ENCODE assay signal across 11 cellular contexts in genomic region chr1:226640737-226641136, GRCh38.
DNase-seq lines count a peak whose midpoint lies in the region; ATAC-seq and TF ChIP-seq lines count a peak whose summit lies in the region.
"Had no signal": no experiment of that assay in that cellular context is flagged by ENCODE, and none has a peak within 500 bp of the region (broad histone marks: within the 10 kb centered on the region; RNA-seq: fewer than 3 reads in every experiment).

No MANE protein-coding gene starts in this region.

- peaks cover 49% of the 10 kb centered on the region for H3K4me1 Mint-ChIP-seq in stimulated activated effector memory CD8-positive, alpha-beta T cell treated with anti-CD3 and anti-CD28 coated beads, Interleukin-12 subunit alpha, Interleukin-12 subunit beta, amount 100 ng/mL, for 72 hours

- H3K27ac ChIP-seq in OCI-LY3 (ENCODE audit: low read length) (no peak overlapping the region), lower lobe of right lung (no peak overlapping the region)
- H3K27ac ChIP-seq: cardiac muscle cell had no signal

- H3K4me2 ChIP-seq in OCI-LY3 (ENCODE audit: low read length), result peak overlapping the region; percentile 74

- H3K9me3 Mint-ChIP-seq in stimulated activated effector memory CD8-positive, alpha-beta T cell treated with anti-CD3 and anti-CD28 coated beads, Interleukin-12 subunit alpha, Interleukin-12 subunit beta, amount 100 ng/mL, for 72 hours, result no peaks in the 10 kb centered on the region
- H3K9me3 Mint-ChIP-seq: activated naive CD4-positive, alpha-beta T cell treated with anti-CD3 and anti-CD28 coated beads for 36 hours had no signal

- TF ChIP-seq CTCF in OCI-LY3 (IDR thresholded peaks at IDR 0.05; ENCODE audit: low read depth, low read length), result no peak
- TF ChIP-seq CTCF in lower lobe of right lung (IDR thresholded peaks at IDR 0.05), result no peak

- H3K9me3 ChIP-seq in OCI-LY3 (ENCODE audit: insufficient read depth, low read length) (no peaks in the 10 kb centered on the region), lower lobe of right lung (no peaks in the 10 kb centered on the region)

- peaks cover 84% of the 10 kb centered on the region for H3K36me3 Mint-ChIP-seq in stimulated activated effector memory CD8-positive, alpha-beta T cell treated with anti-CD3 and anti-CD28 coated beads, Interleukin-12 subunit alpha, Interleukin-12 subunit beta, amount 100 ng/mL, for 72 hours

- ATAC-seq in lower lobe of right lung (no peak), GM21390 (IDR thresholded peaks at IDR 0.05; ENCODE audit: unreplicated experiment) (no peak)
- ATAC-seq in stimulated activated effector memory CD8-positive, alpha-beta T cell treated with anti-CD3 and anti-CD28 coated beads, Interleukin-12 subunit alpha, Interleukin-12 subunit beta, amount 100 ng/mL, for 72 hours, result no peak

- no peaks in the 10 kb centered on the region for H3K79me2 ChIP-seq in OCI-LY3 (ENCODE audit: low read length)

- intact Hi-C loops in lower lobe of right lung (cut with DNase I), result no loop called here

- H3K36me3 ChIP-seq in OCI-LY3 (replicated peaks; ENCODE audit: low read depth, low read length), result peaks cover 3% of the 10 kb centered on the region
- H3K36me3 ChIP-seq in lower lobe of right lung, result peaks cover 76% of the 10 kb centered on the region
- H3K36me3 ChIP-seq: cardiac muscle cell had no signal

- peak overlapping the region; percentile 80 for H3K27ac Mint-ChIP-seq in stimulated activated effector memory CD8-positive, alpha-beta T cell treated with anti-CD3 and anti-CD28 coated beads, Interleukin-12 subunit alpha, Interleukin-12 subunit beta, amount 100 ng/mL, for 72 hours
- H3K27ac Mint-ChIP-seq: activated naive CD4-positive, alpha-beta T cell treated with anti-CD3 and anti-CD28 coated beads for 36 hours had no signal

- no peak overlapping the region for H2AFZ ChIP-seq in OCI-LY3 (ENCODE audit: low read depth, low read length)

- H3K4me1 ChIP-seq in OCI-LY3 (ENCODE audit: low read length) (peaks cover 44% of the 10 kb centered on the region), lower lobe of right lung (peaks cover 22% of the 10 kb centered on the region)

- DNase-seq in SHP77 treated with DMSO at 0.1 percent for 48 hours (lab: John Stamatoyannopoulos, UW), result peak; percentile 61
- DNase-seq in SHP77 (lab: John Stamatoyannopoulos, UW), result no peak
- peak; percentile 28 for DNase-seq in lower lobe of right lung
- DNase-seq in stimulated activated effector memory CD8-positive, alpha-beta T cell treated with anti-CD3 and anti-CD28 coated beads, Interleukin-12 subunit alpha, Interleukin-12 subunit beta, amount 100 ng/mL, for 72 hours (ENCODE audit: low spot score in 2 of 2), result no peak
- no peak for DNase-seq in NCI-H146 treated with DMSO at 0.1 percent for 48 hours (lab: John Stamatoyannopoulos, UW; ENCODE audit: unreplicated experiment)
- DNase-seq in amniotic stem cell (lab: John Stamatoyannopoulos, UW), result no peak
- DNase-seq: activated naive CD4-positive, alpha-beta T cell treated with anti-CD3 and anti-CD28 coated beads for 36 hours; SW 1271 had no signal

- H4K20me1 ChIP-seq in OCI-LY3 (ENCODE audit: insufficient read depth, low read length), result no peaks in the 10 kb centered on the region

- H3K4me3 Mint-ChIP-seq in stimulated activated effector memory CD8-positive, alpha-beta T cell treated with anti-CD3 and anti-CD28 coated beads, Interleukin-12 subunit alpha, Interleukin-12 subunit beta, amount 100 ng/mL, for 72 hours, result no peak overlapping the region
- H3K4me3 Mint-ChIP-seq: activated naive CD4-positive, alpha-beta T cell treated with anti-CD3 and anti-CD28 coated beads for 36 hours had no signal

- H3K27me3 ChIP-seq in OCI-LY3 (ENCODE audit: low read depth, low read length), result no peaks in the 10 kb centered on the region; the same call in 1 of the 2 replicates
- no peaks in the 10 kb centered on the region for H3K27me3 ChIP-seq in lower lobe of right lung (ENCODE audit: low read depth)
- H3K27me3 ChIP-seq: cardiac muscle cell had no signal

- no peak overlapping the region for H3K9ac ChIP-seq in OCI-LY3 (ENCODE audit: low read length)

- peak overlapping the region; percentile 44 for H3K4me3 ChIP-seq in OCI-LY3 (ENCODE audit: low read length)
- no peak overlapping the region for H3K4me3 ChIP-seq in lower lobe of right lung
- H3K4me3 ChIP-seq: cardiac muscle cell had no signal

Comparison
In these comparisons a context has a peak if more than half of its experiments do, and no peak if none do; other contexts are left out.
1. DNase-seq: peak in SHP77 treated with DMSO at 0.1 percent for 48 hours (single experiment) and lower lobe of right lung (single experiment); none in SHP77 (0 of 2), stimulated activated effector memory CD8-positive, alpha-beta T cell treated with anti-CD3 and anti-CD28 coated beads, Interleukin-12 subunit alpha, Interleukin-12 subunit beta, amount 100 ng/mL, for 72 hours (0 of 2), NCI-H146 treated with DMSO at 0.1 percent for 48 hours (single experiment) and amniotic stem cell (single experiment).